ENCODE assay signal across 1 cellular context in the genomic region with DNA sequence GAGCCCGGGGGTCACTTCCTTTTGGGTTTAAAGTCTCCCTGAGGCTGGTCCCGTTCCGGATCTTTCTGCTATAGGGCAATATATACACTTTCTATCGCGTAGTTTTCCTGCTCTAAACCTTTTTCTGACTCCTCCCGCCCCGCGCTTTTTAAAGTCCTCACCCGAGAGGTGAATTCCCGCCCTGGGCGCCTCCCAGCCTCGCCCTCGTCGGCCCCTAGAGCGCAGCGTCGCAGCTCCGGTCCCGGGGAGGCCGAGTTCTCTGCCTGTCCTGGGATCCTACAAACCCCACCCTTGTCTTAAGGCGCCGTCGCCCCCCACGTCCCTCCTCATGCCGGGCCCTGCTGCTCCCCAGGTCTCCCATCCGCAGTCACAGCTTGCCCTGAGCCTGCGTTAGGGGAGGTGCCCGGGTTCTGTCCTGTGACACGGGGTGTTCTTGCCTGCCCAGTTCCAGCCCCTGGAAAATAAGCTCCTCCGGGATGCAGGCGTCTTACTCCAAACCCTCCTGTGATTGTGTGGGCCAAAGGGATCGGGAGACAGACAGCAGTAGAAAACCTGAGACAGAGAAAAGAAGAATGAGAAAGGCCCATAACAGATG.
A peak's percentile ranks its signal among the peaks of the same experiment; 100 is the strongest.
TF ChIP-seq lines count a peak whose summit lies in the region.

No MANE protein-coding gene starts in this region.

TF ChIP-seq in K562, 482 proteins besides CTCF, POLR2A, EP300 and RAD21:
- TF ChIP-seq, protein P1, sequence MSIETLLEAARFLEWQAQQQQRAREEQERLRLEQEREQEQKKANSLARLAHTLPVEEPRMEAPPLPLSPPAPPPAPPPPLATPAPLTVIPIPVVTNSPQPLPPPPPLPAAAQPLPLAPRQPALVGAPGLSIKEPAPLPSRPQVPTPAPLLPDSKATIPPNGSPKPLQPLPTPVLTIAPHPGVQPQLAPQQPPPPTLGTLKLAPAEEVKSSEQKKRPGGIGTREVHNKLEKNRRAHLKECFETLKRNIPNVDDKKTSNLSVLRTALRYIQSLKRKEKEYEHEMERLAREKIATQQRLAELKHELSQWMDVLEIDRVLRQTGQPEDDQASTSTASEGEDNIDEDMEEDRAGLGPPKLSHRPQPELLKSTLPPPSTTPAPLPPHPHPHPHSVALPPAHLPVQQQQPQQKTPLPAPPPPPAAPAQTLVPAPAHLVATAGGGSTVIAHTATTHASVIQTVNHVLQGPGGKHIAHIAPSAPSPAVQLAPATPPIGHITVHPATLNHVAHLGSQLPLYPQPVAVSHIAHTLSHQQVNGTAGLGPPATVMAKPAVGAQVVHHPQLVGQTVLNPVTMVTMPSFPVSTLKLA (conservative IDR thresholded peaks at IDR 0.05) = 0 out of 4 replicates have a peak, but pooled peaks of 1 of the 2 experiments have one; percentile 18
- TF ChIP-seq ZNF445 (CRISPR knock-in tag; IDR thresholded peaks at IDR 0.05; ENCODE audit: low read depth) (no peak), ELF1 (tag; IDR thresholded peaks at IDR 0.05) (peak; percentile 4; the same call in 1 of the 2 replicates), ZBTB7A (IDR thresholded peaks at IDR 0.05; ENCODE audit: borderline replicate concordance, control insufficient read depth, low read depth, low read length) (no peak), NR2C2 (CRISPR knock-in tag; IDR thresholded peaks at IDR 0.05) (no peak), NR2C2 (tag; IDR thresholded peaks at IDR 0.05) (peak; percentile 40; the same call in 1 of the 2 replicates)
- TF ChIP-seq, protein P2, sequence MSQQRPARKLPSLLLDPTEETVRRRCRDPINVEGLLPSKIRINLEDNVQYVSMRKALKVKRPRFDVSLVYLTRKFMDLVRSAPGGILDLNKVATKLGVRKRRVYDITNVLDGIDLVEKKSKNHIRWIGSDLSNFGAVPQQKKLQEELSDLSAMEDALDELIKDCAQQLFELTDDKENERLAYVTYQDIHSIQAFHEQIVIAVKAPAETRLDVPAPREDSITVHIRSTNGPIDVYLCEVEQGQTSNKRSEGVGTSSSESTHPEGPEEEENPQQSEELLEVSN (IDR thresholded peaks at IDR 0.05; ENCODE audit: borderline replicate concordance in 1 of 2, extremely low read depth in 1 of 2, insufficient read depth in 1 of 2, insufficient read length in 1 of 2, low read depth in 1 of 2, low read length in 1 of 2, poor library complexity in 1 of 2, severe bottlenecking in 1 of 2) = peak in 1 of 2 experiments; percentile 67
